Comparison of ENCODE assay signal across 1 cellular context in genomic region chr10:120131183-120131582, GRCh38.
TF ChIP-seq lines count a peak whose summit lies in the region.

No MANE protein-coding gene starts in this region.

TF ChIP-seq in K562, 482 proteins besides CTCF, POLR2A, EP300 and RAD21:
- TF ChIP-seq ZBTB49 (CRISPR knock-in tag; IDR thresholded peaks at IDR 0.05; ENCODE audit: borderline replicate concordance) (no peak), REST (CRISPR knock-in tag; IDR thresholded peaks at IDR 0.05; ENCODE audit: low read depth) (peak; percentile 89), ZKSCAN8 (CRISPR knock-in tag; IDR thresholded peaks at IDR 0.05) (no peak), ZNF174 (CRISPR knock-in tag; IDR thresholded peaks at IDR 0.05) (no peak), HSF4 (CRISPR knock-in tag; IDR thresholded peaks at IDR 0.05; ENCODE audit: borderline replicate concordance) (no peak), EHMT2 (IDR thresholded peaks at IDR 0.05) (peak; percentile 94), ZNF717 (CRISPR knock-in tag; IDR thresholded peaks at IDR 0.05) (no peak), FOXA1 (IDR thresholded peaks at IDR 0.05; ENCODE audit: borderline replicate concordance) (no peak), ZNF143 (CRISPR knock-in tag; IDR thresholded peaks at IDR 0.05) (no peak), MTA1 (IDR thresholded peaks at IDR 0.05; ENCODE audit: borderline replicate concordance) (no peak), CREM (IDR thresholded peaks at IDR 0.05; ENCODE audit: low read depth) (no peak), MIER1 (IDR thresholded peaks at IDR 0.05; ENCODE audit: low read depth) (peak; percentile 87), MAFG (tag; conservative IDR thresholded peaks at IDR 0.05) (no peak), ZNF224 (CRISPR knock-in tag; IDR thresholded peaks at IDR 0.05) (no peak), RCOR1 (IDR thresholded peaks at IDR 0.05; ENCODE audit: borderline replicate concordance in 1 of 2, low read depth in 2 of 2, low read length in 2 of 2) (peak in 1 of 2 experiments; percentile 25; a peak in 1 of 4 replicates), FOXP4 (CRISPR knock-in tag; IDR thresholded peaks at IDR 0.05; ENCODE audit: borderline replicate concordance) (no peak)
- TF ChIP-seq, protein P1, sequence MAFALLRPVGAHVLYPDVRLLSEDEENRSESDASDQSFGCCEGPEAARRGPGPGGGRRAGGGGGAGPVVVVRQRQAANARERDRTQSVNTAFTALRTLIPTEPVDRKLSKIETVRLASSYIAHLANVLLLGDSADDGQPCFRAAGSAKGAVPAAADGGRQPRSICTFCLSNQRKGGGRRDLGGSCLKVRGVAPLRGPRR (CRISPR knock-in tag; IDR thresholded peaks at IDR 0.05), result no peak
- TF ChIP-seq, protein P2, sequence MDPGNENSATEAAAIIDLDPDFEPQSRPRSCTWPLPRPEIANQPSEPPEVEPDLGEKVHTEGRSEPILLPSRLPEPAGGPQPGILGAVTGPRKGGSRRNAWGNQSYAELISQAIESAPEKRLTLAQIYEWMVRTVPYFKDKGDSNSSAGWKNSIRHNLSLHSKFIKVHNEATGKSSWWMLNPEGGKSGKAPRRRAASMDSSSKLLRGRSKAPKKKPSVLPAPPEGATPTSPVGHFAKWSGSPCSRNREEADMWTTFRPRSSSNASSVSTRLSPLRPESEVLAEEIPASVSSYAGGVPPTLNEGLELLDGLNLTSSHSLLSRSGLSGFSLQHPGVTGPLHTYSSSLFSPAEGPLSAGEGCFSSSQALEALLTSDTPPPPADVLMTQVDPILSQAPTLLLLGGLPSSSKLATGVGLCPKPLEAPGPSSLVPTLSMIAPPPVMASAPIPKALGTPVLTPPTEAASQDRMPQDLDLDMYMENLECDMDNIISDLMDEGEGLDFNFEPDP (CRISPR knock-in tag; IDR thresholded peaks at IDR 0.05), result no peak
